20 cellular contexts compared by ENCODE assay signal in the genomic region with DNA sequence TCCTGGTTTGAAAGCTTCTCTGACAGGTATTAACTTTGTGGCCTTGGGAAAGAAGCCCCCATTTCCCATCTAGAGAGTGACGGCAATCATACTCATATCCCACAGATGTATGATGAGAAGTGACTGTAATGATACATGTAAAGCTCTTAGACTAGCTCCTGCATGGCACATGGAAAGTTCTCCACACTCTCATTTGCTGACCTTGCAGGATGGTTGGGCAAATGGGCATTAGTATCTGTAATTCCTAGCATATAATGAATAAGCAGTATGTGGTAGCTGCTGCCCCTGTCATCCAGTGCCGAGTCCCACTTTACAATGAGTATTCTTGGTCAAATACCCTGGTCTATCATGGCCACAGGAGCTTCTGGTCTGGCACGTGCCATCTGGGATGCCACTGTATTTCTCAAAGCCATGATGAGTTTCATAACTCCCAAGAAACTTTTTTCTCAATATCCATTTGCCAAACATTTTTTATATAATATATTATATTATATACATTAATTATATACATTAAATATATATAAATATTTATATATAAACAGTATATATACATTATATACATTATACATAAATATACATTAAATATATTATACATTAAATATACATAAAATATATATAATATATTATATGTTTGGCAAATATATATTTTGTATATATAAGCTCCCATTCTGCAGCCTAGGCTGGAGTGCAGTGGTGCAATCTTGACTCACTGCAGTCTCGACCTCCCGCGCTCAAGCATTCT.
"Had no signal": no experiment of that assay in that cellular context is flagged by ENCODE, and none has a peak within 500 bp of the region (broad histone marks: within the 10 kb centered on the region; RNA-seq: fewer than 3 reads in every experiment).

No MANE protein-coding gene starts in this region.

- H3K4me3 ChIP-seq: MG63 had no signal

- H3K4me2 ChIP-seq: SK-N-SH had no signal

- FAIRE-seq: HTR-8/SVneo had no signal

- H3K9ac ChIP-seq: SK-N-SH had no signal

- H3K36me3 ChIP-seq: MG63 had no signal

- H3K27me3 ChIP-seq: MG63 had no signal

- DNase-seq: Karpas-422, KG1, MG63, NCI-H1092, NCI-H1436, NCI-H187, NCI-H2029, NCI-H2081 treated with DMSO at 0.1 percent for 48 hours, NCI-H2171, NCI-H226, NCI-H446, NCI-H510A, NCI-H524 treated with DMSO at 0.1 percent for 48 hours, NCI-H69, NCI-H774, SHP77, SK-N-SH had no signal

- H3K27ac ChIP-seq: HL-60, RWPE1 had no signal

- H3K9me3 ChIP-seq: MG63, SK-N-SH had no signal
